7 cellular contexts compared by ENCODE assay signal in genomic region chr7:155644971-155645509, GRCh38. TPM values are rescaled to one million over a fixed set of nuclear protein-coding genes. Genes with fewer than 3 reads are reported as not detected.
DNase-seq lines count a peak whose midpoint lies in the region; ATAC-seq and TF ChIP-seq lines count a peak whose summit lies in the region.

No MANE protein-coding gene starts in this region.

- no peaks in the 10 kb centered on the region for H3K27me3 Mint-ChIP-seq in activated CD4-positive, alpha-beta T cell treated with anti-CD3 and anti-CD28 coated beads, Interleukin-2, amount 10 ng/mL, durations not matched to agents 7 days and 5 days

- H3K79me2 ChIP-seq in HCT116 (ENCODE audit: insufficient read depth, low read length) (peaks cover 59% of the 10 kb centered on the region), Loucy (ENCODE audit: insufficient read depth, low read length) (peaks cover 73% of the 10 kb centered on the region)

- CTCF ChIA-PET in HCT116 (lab: Charles Lee) = interaction anchor here (1.1 kb wide), 1 partner anchor 14 kb away, joined by 3 read pairs; no protein-coding TSS in a partner anchor
- CTCF ChIA-PET in activated CD4-positive, alpha-beta T cell treated with anti-CD3 and anti-CD28 coated beads, Interleukin-2, amount 10 ng/mL, durations not matched to agents 7 days and 5 days (lab: Charles Lee) = no interaction called here

- H3K27ac Mint-ChIP-seq in activated CD4-positive, alpha-beta T cell treated with anti-CD3 and anti-CD28 coated beads, Interleukin-2, amount 10 ng/mL, durations not matched to agents 7 days and 5 days = peak overlapping the region; percentile 98

- no peak for TF ChIP-seq POLR2A in HCT116 (IDR thresholded peaks at IDR 0.05; ENCODE audit: borderline replicate concordance, extremely low read depth, insufficient read depth, insufficient read length)

- POLR2A ChIA-PET in HCT116 (lab: Charles Lee) = no interaction called here
- POLR2A ChIA-PET in activated CD4-positive, alpha-beta T cell treated with anti-CD3 and anti-CD28 coated beads, Interleukin-2, amount 10 ng/mL, durations not matched to agents 7 days and 5 days (lab: Charles Lee) = no interaction called here

- TF ChIP-seq CTCF in HCT116 (IDR thresholded peaks at IDR 0.05 in 2 of 3, conservative IDR thresholded peaks at IDR 0.05 in 1 of 3; ENCODE audit: borderline replicate concordance in 1 of 3, insufficient read depth in 1 of 3, low read depth in 2 of 3, low read length in 2 of 3) = no peak
- no peak for TF ChIP-seq CTCF in Loucy (conservative IDR thresholded peaks at IDR 0.05; ENCODE audit: low read length)

- BruUV-seq in HCT116 (replicated peaks; lab: Mats Ljungman, UMichigan) = no TSS peak

- H3F3A ChIP-seq in Loucy (ENCODE audit: low read depth) = no peaks in the 10 kb centered on the region

- H3K4me1 Mint-ChIP-seq in activated CD4-positive, alpha-beta T cell treated with anti-CD3 and anti-CD28 coated beads, Interleukin-2, amount 10 ng/mL, durations not matched to agents 7 days and 5 days = peaks cover 48% of the 10 kb centered on the region

- H3K36me3 Mint-ChIP-seq in activated CD4-positive, alpha-beta T cell treated with anti-CD3 and anti-CD28 coated beads, Interleukin-2, amount 10 ng/mL, durations not matched to agents 7 days and 5 days (ENCODE audit: low read depth) = peaks cover 79% of the 10 kb centered on the region

- H3K9me3 ChIP-seq in HCT116 (ENCODE audit: control insufficient read depth in 1 of 2, insufficient read depth in 1 of 2, low read depth in 1 of 2, low read length in 2 of 2) (peaks cover 5 to 10% of the 10 kb centered on the region in 2 experiments; a peak in 2 of 4 replicates), Loucy (ENCODE audit: insufficient read depth, low read depth, low read length) (peaks cover 18% of the 10 kb centered on the region; the same call in 1 of the 2 replicates), mesodermal cell (ENCODE audit: control insufficient read depth, low read length) (peaks cover 30% of the 10 kb centered on the region)
- no peaks in the 10 kb centered on the region for H3K9me3 ChIP-seq in effector memory CD4-positive, alpha-beta T cell (ENCODE audit: control insufficient read depth, low read length)

- peaks cover 7 to 13% of the 10 kb centered on the region in 2 experiments; a peak in 2 of 4 replicates for H3K4me1 ChIP-seq in HCT116 (ENCODE audit: control insufficient read depth in 1 of 2, insufficient read depth in 2 of 2, low read length in 2 of 2)
- peaks cover 32% of the 10 kb centered on the region for H3K4me1 ChIP-seq in Loucy (ENCODE audit: insufficient read depth, low read length, poor library complexity, severe bottlenecking)
- H3K4me1 ChIP-seq in effector memory CD4-positive, alpha-beta T cell (ENCODE audit: control insufficient read depth, insufficient read depth, low read length, poor library complexity, severe bottlenecking) = peaks cover 14% of the 10 kb centered on the region
- H3K4me1 ChIP-seq in mesodermal cell (ENCODE audit: control insufficient read depth, insufficient read depth, low read length, poor library complexity, severe bottlenecking) = no peaks in the 10 kb centered on the region

- peaks cover 2 to 36% of the 10 kb centered on the region in 2 experiments; a peak in 2 of 4 replicates for H3K36me3 ChIP-seq in HCT116 (ENCODE audit: control insufficient read depth in 1 of 2, insufficient read depth in 2 of 2, low read length in 2 of 2)
- no peaks in the 10 kb centered on the region for H3K36me3 ChIP-seq in Loucy (ENCODE audit: insufficient read depth, low read length)
- H3K36me3 ChIP-seq in effector memory CD4-positive, alpha-beta T cell (ENCODE audit: control insufficient read depth, insufficient read depth, low read length) = peaks cover 7% of the 10 kb centered on the region
- peaks cover 66% of the 10 kb centered on the region for H3K36me3 ChIP-seq in mesodermal cell (ENCODE audit: control insufficient read depth, insufficient read depth, low read length)

- H3K9me2 ChIP-seq in HCT116 (ENCODE audit: insufficient read depth) (no peaks in the 10 kb centered on the region; the same call in 1 of the 2 replicates), Loucy (replicated peaks; ENCODE audit: low read depth, low read length) (no peaks in the 10 kb centered on the region)

- H3K9ac ChIP-seq in HCT116 (ENCODE audit: low read length) (peak overlapping the region; percentile 93), Loucy (ENCODE audit: low read depth, low read length, poor library complexity, severe bottlenecking) (peak overlapping the region; percentile 96)

- H3K27me3 ChIP-seq in HCT116 (ENCODE audit: insufficient read depth, low read length) = no peaks in the 10 kb centered on the region
- peaks cover 3% of the 10 kb centered on the region for H3K27me3 ChIP-seq in Loucy (ENCODE audit: insufficient read depth, low read length, poor library complexity, severe bottlenecking)
- H3K27me3 ChIP-seq in effector memory CD4-positive, alpha-beta T cell (replicated peaks; ENCODE audit: control insufficient read depth, insufficient read depth, low read length, poor library complexity, severe bottlenecking) = no peaks in the 10 kb centered on the region

- H3K4me3 ChIP-seq in HCT116 (replicated peaks in 1 of 2; ENCODE audit: low read depth in 1 of 2, low read length in 2 of 2) = peak overlapping the region; percentile 91 to 95
- H3K4me3 ChIP-seq in Loucy (ENCODE audit: low read length, poor library complexity, severe bottlenecking) = peak overlapping the region; percentile 98
- H3K4me3 ChIP-seq in effector memory CD4-positive, alpha-beta T cell (ENCODE audit: insufficient read depth, low read depth, low read length, poor library complexity, severe bottlenecking) = peak overlapping the region; percentile 99
- peak overlapping the region; percentile 98 for H3K4me3 ChIP-seq in mesodermal cell (ENCODE audit: extremely low read depth, insufficient read depth, low read length, poor library complexity, severe bottlenecking)

- H3K27ac ChIP-seq in HCT116 (ENCODE audit: low read depth, low read length) = peak overlapping the region; percentile 98
- peak overlapping the region; percentile 96 for H3K27ac ChIP-seq in effector memory CD4-positive, alpha-beta T cell (ENCODE audit: insufficient read depth, low read length, poor library complexity, severe bottlenecking)
- H3K27ac ChIP-seq in mesodermal cell (ENCODE audit: low read depth, low read length, severe bottlenecking) = peak overlapping the region; percentile 95

- H3K4me2 ChIP-seq in HCT116 (ENCODE audit: low read length) = peak overlapping the region; percentile 78
- peak overlapping the region; percentile 88 for H3K4me2 ChIP-seq in Loucy (ENCODE audit: low read depth, low read length, poor library complexity, severe bottlenecking)

- RAD21 ChIA-PET in HCT116 (lab: Charles Lee; ENCODE audit: low non-redundant PET in 1 of 2, low total read pairs in 2 of 2, uncharacterized antibody in 2 of 2, unreplicated experiment in 2 of 2) = no interaction called here

- intact Hi-C loops in HCT116 (cut with micrococcal nuclease) = no loop called here

- ATAC-seq in GM18502 (IDR thresholded peaks at IDR 0.05; ENCODE audit: poor library complexity, unreplicated experiment) = peak; percentile 36
- peak; percentile 65 for ATAC-seq in HCT116

- 0% methylated on average over 12 to 16 of the region's 22 CpGs for WGBS in mesodermal cell (ENCODE audit: insufficient coverage in 2 of 2), 2 experiments

- H4K20me1 ChIP-seq in HCT116 (ENCODE audit: insufficient read depth) (no peaks in the 10 kb centered on the region), Loucy (ENCODE audit: insufficient read depth, low read length, poor library complexity, severe bottlenecking) (peaks cover 54% of the 10 kb centered on the region)

- H2AFZ ChIP-seq in HCT116 (ENCODE audit: low read depth, low read length, poor library complexity, severe bottlenecking) (no peak overlapping the region), Loucy (ENCODE audit: low read length) (peak overlapping the region; percentile 96)

- H3K9me3 Mint-ChIP-seq in activated CD4-positive, alpha-beta T cell treated with anti-CD3 and anti-CD28 coated beads, Interleukin-2, amount 10 ng/mL, durations not matched to agents 7 days and 5 days = peaks cover 35% of the 10 kb centered on the region

- TF ChIP-seq RAD21 in HCT116 (IDR thresholded peaks at IDR 0.05; ENCODE audit: low read depth) = no peak

- no peak for DNase-seq in HCT116 (ENCODE audit: low read depth, low spot score)
- peak; percentile 44 for DNase-seq in activated CD4-positive, alpha-beta T cell treated with anti-CD3 and anti-CD28 coated beads, Interleukin-2, amount 10 ng/mL, durations not matched to agents 7 days and 5 days
- DNase-seq in effector memory CD4-positive, alpha-beta T cell = peak in 2 of 3 donors; percentile 12 to 23
- DNase-seq in stimulated activated CD8-positive, alpha-beta memory T cell treated with anti-CD3 and anti-CD28 coated beads, Interleukin-7, amount 100 ng/mL, for 24 hours (ENCODE audit: low read depth) = peak; percentile 14

- H3K4me3 Mint-ChIP-seq in activated CD4-positive, alpha-beta T cell treated with anti-CD3 and anti-CD28 coated beads, Interleukin-2, amount 10 ng/mL, durations not matched to agents 7 days and 5 days = peak overlapping the region; percentile 96

TF ChIP-seq in HCT116, 20 proteins besides CTCF, POLR2A, EP300 and RAD21 (continues in another document):
- TF ChIP-seq SIN3A (IDR thresholded peaks at IDR 0.05; ENCODE audit: low read depth) (no peak), ELF1 (IDR thresholded peaks at IDR 0.05; ENCODE audit: borderline replicate concordance, low read depth) (no peak), ZFX (IDR thresholded peaks at IDR 0.05) (peak; percentile 89), TCF7L2 (IDR thresholded peaks at IDR 0.05; ENCODE audit: borderline replicate concordance, extremely low read depth, insufficient read depth, insufficient read length) (no peak), CEBPB (IDR thresholded peaks at IDR 0.05; ENCODE audit: low read depth) (no peak)
- TF ChIP-seq, protein P1, sequence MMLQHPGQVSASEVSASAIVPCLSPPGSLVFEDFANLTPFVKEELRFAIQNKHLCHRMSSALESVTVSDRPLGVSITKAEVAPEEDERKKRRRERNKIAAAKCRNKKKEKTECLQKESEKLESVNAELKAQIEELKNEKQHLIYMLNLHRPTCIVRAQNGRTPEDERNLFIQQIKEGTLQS (IDR thresholded peaks at IDR 0.05) = no peak

RNA-seq across cellular contexts. Expression of gene RBM33, which starts 0.6 kb away (rescaled TPM):
- total RNA-seq in HCT116 (2021; ENCODE audit: unreplicated experiment) = 64.3 TPM
- polyA plus RNA-seq in HCT116 (2012) = 24.9 and 29.9 TPM in 2 replicates
- 10 to 100 TPM; 82.7 to 84.8 TPM for total RNA-seq in activated CD4-positive, alpha-beta T cell treated with anti-CD3 and anti-CD28 coated beads, Interleukin-2, amount 10 ng/mL, durations not matched to agents 7 days and 5 days
- 43.1 TPM for polyA plus RNA-seq in mesodermal cell (2013, experiment 1 of 2)
- 32.3 TPM for polyA plus RNA-seq in mesodermal cell (2013, experiment 2 of 2)
